In the genomic region with DNA sequence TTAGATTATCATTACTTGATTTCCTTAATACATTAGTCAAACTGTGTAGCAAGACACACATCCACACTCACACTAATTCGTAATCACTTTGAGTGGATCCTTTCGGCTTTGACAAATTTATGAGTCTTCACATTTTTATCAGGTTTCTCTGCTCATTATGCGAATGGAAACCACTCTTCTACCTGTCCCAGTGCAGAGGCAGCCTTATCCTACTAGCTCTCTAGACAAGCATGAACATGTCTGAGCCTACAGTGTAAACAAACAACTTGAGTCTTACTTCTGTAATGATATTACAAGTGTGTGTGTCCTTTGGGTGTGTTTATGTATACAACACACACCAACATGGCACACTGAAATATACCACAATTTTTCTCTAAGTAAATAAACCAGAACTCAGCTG, we compare ENCODE assay signal across 16 cellular contexts.
"Had no signal": no experiment of that assay in that cellular context is flagged by ENCODE, and none has a peak within 500 bp of the region (broad histone marks: within the 10 kb centered on the region; RNA-seq: fewer than 3 reads in every experiment).

No MANE protein-coding gene starts in this region.

- FAIRE-seq: astrocyte, endothelial cell of umbilical vein, TTC549 had no signal

- H3K4me2 ChIP-seq: hepatocyte, neural progenitor cell had no signal

- H3K4me1 ChIP-seq: colonic mucosa, gastroesophageal sphincter had no signal

- H3K79me2 ChIP-seq: hepatocyte had no signal

- H3K9ac ChIP-seq: neural progenitor cell had no signal

- DNase-seq: activated CD4-positive, alpha-beta T cell treated with anti-CD3 and anti-CD28 coated beads, Interleukin-2, amount 10 ng/mL, durations not matched to agents 7 days and 5 days; activated CD4-positive, CD25-positive, alpha-beta regulatory T cell; activated CD8-positive, alpha-beta memory T cell treated with anti-CD3 and anti-CD28 coated beads for 24 hours; activated naive CD4-positive, alpha-beta T cell treated with anti-CD3 and anti-CD28 coated beads for 36 hours; colonic mucosa; effector CD4-positive, alpha-beta T cell; ovary; stimulated activated CD4-positive, alpha-beta T cell treated with anti-CD3 and anti-CD28 coated beads, Interleukin-2, amount 100 ng/mL, for 48 hours; stimulated activated naive CD4-positive, alpha-beta T cell treated with Interleukin-2 at 50 U/mL for 16 hours; trophoblast cell had no signal

- H3K9me3 ChIP-seq: colonic mucosa, gastroesophageal sphincter, ovary had no signal

- H3K27me3 ChIP-seq: colonic mucosa, gastroesophageal sphincter, hepatocyte, neural progenitor cell, ovary had no signal

- H3K27ac ChIP-seq: colonic mucosa, gastroesophageal sphincter, hepatocyte, neural progenitor cell, ovary had no signal

- H3K36me3 ChIP-seq: colonic mucosa, gastroesophageal sphincter, neural progenitor cell, ovary had no signal

- H3K4me3 ChIP-seq: colonic mucosa, gastroesophageal sphincter, hepatocyte, neural progenitor cell, ovary had no signal

- H2AFZ ChIP-seq: hepatocyte, neural progenitor cell had no signal
